Comparison of ENCODE assay signal across 23 cellular contexts in genomic region chr16:16059895-16060590, GRCh38.
A peak's percentile ranks its signal among the peaks of the same experiment; 100 is the strongest.
DNase-seq lines count a peak whose midpoint lies in the region; ATAC-seq, FAIRE-seq and TF ChIP-seq lines count a peak whose summit lies in the region.
"Had no signal": no experiment of that assay in that cellular context is flagged by ENCODE, and none has a peak within 500 bp of the region (broad histone marks: within the 10 kb centered on the region; RNA-seq: fewer than 3 reads in every experiment).

No MANE protein-coding gene starts in this region.

- TF ChIP-seq RAD21 in HepG2 (CRISPR knock-in tag; IDR thresholded peaks at IDR 0.05), result no peak

- H3K27me3 Mint-ChIP-seq in central memory CD8-positive, alpha-beta T cell, result no peaks in the 10 kb centered on the region
- no peaks in the 10 kb centered on the region for H3K27me3 Mint-ChIP-seq in stimulated activated naive B cell treated with anti-CD40 and anti-IgM and Interleukin-4, amounts not matched to agents 10 μg/mL and 1 μg/mL and 100 μg/mL, for 72 hours
- H3K27me3 Mint-ChIP-seq: CD4-positive, alpha-beta memory T cell; naive B cell; stimulated activated naive CD8-positive, alpha-beta T cell treated with anti-CD3 and anti-CD28 coated beads, Interleukin-15, Interleukin-2, amounts not matched to agents 100 ng/mL and 50 ng/mL, for 24 hours; type B pancreatic cell had no signal

- peak in 2 of 3 donors; percentile 32 to 59 for DNase-seq in right lobe of liver
- no peak for DNase-seq in HepG2 (ENCODE audit: low spot score)
- no peak for DNase-seq in central memory CD8-positive, alpha-beta T cell (ENCODE audit: low spot score in 2 of 2)
- no peak for DNase-seq in prostate gland (ENCODE audit: low spot score)
- DNase-seq in upper lobe of right lung, result no peak
- DNase-seq in stimulated activated naive B cell treated with anti-CD40 and anti-IgM and Interleukin-4, amounts not matched to agents 10 μg/mL and 1 μg/mL and 100 μg/mL, for 72 hours, result no peak
- no peak for DNase-seq in foreskin fibroblast
- no peak for DNase-seq in coronary artery (ENCODE audit: low spot score)
- DNase-seq: activated CD4-positive, alpha-beta T cell treated with anti-CD3 and anti-CD28 coated beads, Interleukin-2, amount 50 U/mL, for 4 hours; activated naive CD4-positive, alpha-beta T cell treated with Interleukin-2 at 50 U/mL for 16 hours; aorta; CD4-positive, alpha-beta memory T cell; HCEC 1CT; mesenchymal stem cell; naive B cell; NCI-H2081; NCI-H446; NCI-H82; SK-N-SH; stimulated activated CD4-positive, alpha-beta T cell treated with anti-CD3 and anti-CD28 coated beads, Interleukin-4, amount 100 ng/mL, for 4 hours; T-helper 9 cell had no signal

- intact Hi-C loops in right lobe of liver (cut with DNase I) (no loop called here), HepG2 (cut with micrococcal nuclease; ENCODE audit: unreplicated experiment) (no loop called here), prostate gland (cut with DNase I) (loop anchor here (10.0 kb wide), 1 partner anchor 105 kb away; no protein-coding TSS in a partner anchor), upper lobe of right lung (cut with DNase I) (no loop called here)

- TF ChIP-seq CTCF in right lobe of liver (IDR thresholded peaks at IDR 0.05), result no peak
- TF ChIP-seq CTCF in HepG2 (CRISPR knock-in tag; IDR thresholded peaks at IDR 0.05), result no peak
- no peak for TF ChIP-seq CTCF in prostate gland (IDR thresholded peaks at IDR 0.05)
- TF ChIP-seq CTCF in upper lobe of right lung (IDR thresholded peaks at IDR 0.05), result no peak
- TF ChIP-seq CTCF in foreskin fibroblast (IDR thresholded peaks at IDR 0.05; ENCODE audit: low read depth, low read length), result no peak
- no peak for TF ChIP-seq CTCF in coronary artery (IDR thresholded peaks at IDR 0.05)

- no peaks in the 10 kb centered on the region for H3K9me3 ChIP-seq in right lobe of liver
- no peaks in the 10 kb centered on the region for H3K9me3 ChIP-seq in HepG2 (ENCODE audit: low read length)
- H3K9me3 ChIP-seq in prostate gland, result no peaks in the 10 kb centered on the region
- no peaks in the 10 kb centered on the region for H3K9me3 ChIP-seq in upper lobe of right lung
- H3K9me3 ChIP-seq: SK-N-SH had no signal

- H4K20me1 ChIP-seq in HepG2 (ENCODE audit: insufficient read depth, low read length), result no peaks in the 10 kb centered on the region; the same call in 1 of the 2 replicates

- peaks cover 23% of the 10 kb centered on the region for H3K36me3 Mint-ChIP-seq in central memory CD8-positive, alpha-beta T cell (ENCODE audit: insufficient read depth)
- H3K36me3 Mint-ChIP-seq in stimulated activated naive B cell treated with anti-CD40 and anti-IgM and Interleukin-4, amounts not matched to agents 10 μg/mL and 1 μg/mL and 100 μg/mL, for 72 hours, result peaks cover 58 to 73% of the 10 kb centered on the region in 2 donors

- peak; percentile 28 to 85 (median 52) for ATAC-seq in right lobe of liver
- ATAC-seq in HepG2, result no peak
- no peak for ATAC-seq in central memory CD8-positive, alpha-beta T cell (replicated peaks; ENCODE audit: extremely low read depth, poor library complexity, severe bottlenecking)
- ATAC-seq in upper lobe of right lung, result peak; percentile 67
- ATAC-seq in stimulated activated naive B cell treated with anti-CD40 and anti-IgM and Interleukin-4, amounts not matched to agents 10 μg/mL and 1 μg/mL and 100 μg/mL, for 72 hours (replicated peaks), result no peak

- TF ChIP-seq EP300 in HepG2 (IDR thresholded peaks at IDR 0.05; ENCODE audit: low read depth in 2 of 2, low read length in 2 of 2), result no peak
- TF ChIP-seq EP300 in HepG2 (CRISPR knock-in tag; IDR thresholded peaks at IDR 0.05; ENCODE audit: borderline replicate concordance), result no peak

- H3K36me3 ChIP-seq in right lobe of liver (peaks cover 0 to 4% (median 2%) of the 10 kb centered on the region in 4 donors), HepG2 (replicated peaks in 1 of 2; ENCODE audit: control insufficient read depth in 1 of 2, insufficient read depth in 2 of 2, low read length in 2 of 2) (peaks cover 31 to 72% of the 10 kb centered on the region in 2 experiments), prostate gland (no peaks in the 10 kb centered on the region), upper lobe of right lung (peaks cover 65% of the 10 kb centered on the region)

- H3K9me3 Mint-ChIP-seq in central memory CD8-positive, alpha-beta T cell, result no peaks in the 10 kb centered on the region
- no peaks in the 10 kb centered on the region for H3K9me3 Mint-ChIP-seq in stimulated activated naive B cell treated with anti-CD40 and anti-IgM and Interleukin-4, amounts not matched to agents 10 μg/mL and 1 μg/mL and 100 μg/mL, for 72 hours
- H3K9me3 Mint-ChIP-seq: stimulated activated naive CD8-positive, alpha-beta T cell treated with anti-CD3 and anti-CD28 coated beads, Interleukin-15, Interleukin-2, amounts not matched to agents 100 ng/mL and 50 ng/mL, for 24 hours; type B pancreatic cell had no signal

- H3K79me2 ChIP-seq in HepG2 (ENCODE audit: insufficient read depth, low read length), result no peaks in the 10 kb centered on the region

- H3K4me2 ChIP-seq in HepG2 (ENCODE audit: low read depth, low read length), result no peak overlapping the region
- H3K4me2 ChIP-seq: SK-N-SH had no signal

- POLR2A ChIA-PET in HepG2 (lab: Yijun Ruan, JAX), result interaction anchor here (0.7 to 1.6 kb wide), 2 partner anchors 172 to 217 kb away, joined by 3 to 7 read pairs; partner anchors contain the start of gene CEP20

- peaks cover 12% of the 10 kb centered on the region for H3K4me1 Mint-ChIP-seq in central memory CD8-positive, alpha-beta T cell
- H3K4me1 Mint-ChIP-seq in stimulated activated naive B cell treated with anti-CD40 and anti-IgM and Interleukin-4, amounts not matched to agents 10 μg/mL and 1 μg/mL and 100 μg/mL, for 72 hours, result peaks cover 6 to 24% of the 10 kb centered on the region in 2 donors

- no TSS peak for BruUV-seq in HepG2 (replicated peaks; lab: Mats Ljungman, UMichigan)

- H3K27me3 ChIP-seq in right lobe of liver (no peaks in the 10 kb centered on the region), HepG2 (ENCODE audit: control insufficient read depth in 1 of 2, insufficient read depth in 2 of 2, low read length in 2 of 2) (no peaks in the 10 kb centered on the region), prostate gland (replicated peaks; ENCODE audit: insufficient read depth) (no peaks in the 10 kb centered on the region), upper lobe of right lung (no peaks in the 10 kb centered on the region)

- no peak overlapping the region for H3K4me3 Mint-ChIP-seq in central memory CD8-positive, alpha-beta T cell
- no peak overlapping the region for H3K4me3 Mint-ChIP-seq in stimulated activated naive B cell treated with anti-CD40 and anti-IgM and Interleukin-4, amounts not matched to agents 10 μg/mL and 1 μg/mL and 100 μg/mL, for 72 hours
- H3K4me3 Mint-ChIP-seq: CD4-positive, alpha-beta memory T cell; stimulated activated naive CD8-positive, alpha-beta T cell treated with anti-CD3 and anti-CD28 coated beads, Interleukin-15, Interleukin-2, amounts not matched to agents 100 ng/mL and 50 ng/mL, for 24 hours; type B pancreatic cell had no signal

- in situ Hi-C loops in HepG2 (cut with HindIII; ENCODE audit: extremely low pct_ligation_motif_present, low pct_unique_long_range_greater_than_20kb), result no loop called here

- H3K27ac ChIP-seq in right lobe of liver (no peak overlapping the region), HepG2 (ENCODE audit: extremely low read length, insufficient read depth, low read length) (no peak overlapping the region), prostate gland (peak overlapping the region; percentile 2), upper lobe of right lung (no peak overlapping the region), coronary artery (no peak overlapping the region)

- FAIRE-seq in HepG2 (lab: Jason Lieb, UNC), result no peak

- H3K9ac ChIP-seq in HepG2 (ENCODE audit: insufficient read depth, low read depth, low read length), result no peak overlapping the region
- H3K9ac ChIP-seq: SK-N-SH had no signal

- peak overlapping the region; percentile 59 for H3K27ac Mint-ChIP-seq in central memory CD8-positive, alpha-beta T cell (ENCODE audit: low read depth)
- no peak overlapping the region for H3K27ac Mint-ChIP-seq in stimulated activated naive B cell treated with anti-CD40 and anti-IgM and Interleukin-4, amounts not matched to agents 10 μg/mL and 1 μg/mL and 100 μg/mL, for 72 hours
- H3K27ac Mint-ChIP-seq: stimulated activated naive CD8-positive, alpha-beta T cell treated with anti-CD3 and anti-CD28 coated beads, Interleukin-15, Interleukin-2, amounts not matched to agents 100 ng/mL and 50 ng/mL, for 24 hours; type B pancreatic cell had no signal

- TF ChIP-seq POLR2A in right lobe of liver (IDR thresholded peaks at IDR 0.05) (no peak), HepG2 (IDR thresholded peaks at IDR 0.05; ENCODE audit: insufficient read depth in 1 of 2, low read depth in 2 of 2, low read length in 2 of 2) (no peak), prostate gland (IDR thresholded peaks at IDR 0.05) (no peak)

- CTCF ChIA-PET in HepG2 (lab: Yijun Ruan, JAX; ENCODE audit: low intra/inter-chr PET ratio, low total read pairs), result no interaction called here

- H3K4me3 ChIP-seq in right lobe of liver (no peak overlapping the region), HepG2 (replicated peaks in 1 of 3; ENCODE audit: insufficient read depth in 1 of 3, low read depth in 2 of 3, low read length in 3 of 3) (no peak overlapping the region), prostate gland (no peak overlapping the region), upper lobe of right lung (no peak overlapping the region), foreskin fibroblast (ENCODE audit: low read depth in 1 of 2, low read length in 2 of 2) (no peak overlapping the region), coronary artery (no peak overlapping the region)

- H3K4me1 ChIP-seq in right lobe of liver (no peaks in the 10 kb centered on the region), HepG2 (ENCODE audit: insufficient read depth, low read length) (no peaks in the 10 kb centered on the region), prostate gland (replicated peaks) (no peaks in the 10 kb centered on the region), upper lobe of right lung (peaks cover 13% of the 10 kb centered on the region)

- H2AFZ ChIP-seq in HepG2 (ENCODE audit: low read length), result no peak overlapping the region

- WGBS in right lobe of liver (ENCODE audit: insufficient coverage, low coverage, low lambda C conversion rate, missing lambda C conversion rate), result 81% methylated on average over 10 of the region's 11 CpGs
- 98% methylated on average over 11 of the region's 11 CpGs for WGBS in HepG2 (ENCODE audit: low lambda C conversion rate)
- WGBS in prostate gland, result 79% methylated on average over 11 of the region's 11 CpGs

TF ChIP-seq in HepG2, 621 proteins besides CTCF, POLR2A, EP300 and RAD21 (continues in another document):
- TF ChIP-seq, protein P1, sequence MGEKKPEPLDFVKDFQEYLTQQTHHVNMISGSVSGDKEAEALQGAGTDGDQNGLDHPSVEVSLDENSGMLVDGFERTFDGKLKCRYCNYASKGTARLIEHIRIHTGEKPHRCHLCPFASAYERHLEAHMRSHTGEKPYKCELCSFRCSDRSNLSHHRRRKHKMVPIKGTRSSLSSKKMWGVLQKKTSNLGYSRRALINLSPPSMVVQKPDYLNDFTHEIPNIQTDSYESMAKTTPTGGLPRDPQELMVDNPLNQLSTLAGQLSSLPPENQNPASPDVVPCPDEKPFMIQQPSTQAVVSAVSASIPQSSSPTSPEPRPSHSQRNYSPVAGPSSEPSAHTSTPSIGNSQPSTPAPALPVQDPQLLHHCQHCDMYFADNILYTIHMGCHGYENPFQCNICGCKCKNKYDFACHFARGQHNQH (CRISPR knock-in tag; IDR thresholded peaks at IDR 0.05), result no peak
- TF ChIP-seq CHCHD3 (CRISPR knock-in tag; IDR thresholded peaks at IDR 0.05), result no peak

Comparison
In these comparisons a context has a peak if more than half of its experiments do, and no peak if none do; other contexts are left out.
1. ATAC-seq: peak in right lobe of liver (4 of 4) and upper lobe of right lung (single experiment); none in HepG2 (single experiment), central memory CD8-positive, alpha-beta T cell (single experiment) and stimulated activated naive B cell treated with anti-CD40 and anti-IgM and Interleukin-4, amounts not matched to agents 10 μg/mL and 1 μg/mL and 100 μg/mL, for 72 hours (0 of 2).
2. DNase-seq: peak in right lobe of liver (2 of 3); none in HepG2 (single experiment), central memory CD8-positive, alpha-beta T cell (0 of 2), prostate gland (single experiment), upper lobe of right lung (single experiment), stimulated activated naive B cell treated with anti-CD40 and anti-IgM and Interleukin-4, amounts not matched to agents 10 μg/mL and 1 μg/mL and 100 μg/mL, for 72 hours (single experiment), foreskin fibroblast (0 of 2) and coronary artery (single experiment).
3. H3K27ac ChIP-seq: peak in prostate gland (2 of 2); none in right lobe of liver (0 of 3), HepG2 (single experiment), upper lobe of right lung (single experiment) and coronary artery (0 of 2).